Comparison of ENCODE assay signal across 15 cellular contexts in the genomic region with DNA sequence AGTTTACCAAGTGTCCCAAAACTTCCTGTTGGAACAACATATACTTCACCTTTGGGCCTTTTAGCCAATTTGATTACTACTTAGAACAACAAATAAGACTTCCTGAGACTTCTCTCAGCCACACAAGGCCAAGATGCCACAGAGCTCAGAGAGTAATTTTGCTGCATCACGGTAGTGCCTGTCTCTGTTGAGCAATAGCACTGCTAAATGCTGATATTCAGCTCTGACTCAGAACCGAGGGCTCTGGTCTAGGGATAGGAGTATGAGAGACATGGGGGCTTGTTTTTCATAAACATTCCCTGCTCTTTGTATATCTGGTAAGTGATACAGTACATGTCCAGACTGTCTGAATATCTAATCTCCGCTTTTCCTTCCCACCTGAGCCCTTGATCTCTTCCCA.
A peak's percentile ranks its signal among the peaks of the same experiment; 100 is the strongest.
DNase-seq lines count a peak whose midpoint lies in the region; ATAC-seq and TF ChIP-seq lines count a peak whose summit lies in the region.
"Had no signal": no experiment of that assay in that cellular context is flagged by ENCODE, and none has a peak within 500 bp of the region (broad histone marks: within the 10 kb centered on the region; RNA-seq: fewer than 3 reads in every experiment).

No MANE protein-coding gene starts in this region.

- CTCF ChIA-PET in IMR-90 (lab: Yijun Ruan, JAX), result interaction anchor here (0.5 to 0.9 kb wide), 4 partner anchors 12 to 48 kb away, joined by 3 read pairs; no protein-coding TSS in a partner anchor
- CTCF ChIA-PET in T-cell (lab: Charles Lee), result no interaction called here

- no peak overlapping the region; the same call in 1 of the 2 replicates for H3K56ac ChIP-seq in IMR-90 (ENCODE audit: extremely low read depth, insufficient read depth, low read length)

- H3K4ac ChIP-seq in IMR-90 (ENCODE audit: low read depth, low read length) (peak overlapping the region; percentile 47), mesenchymal stem cell (ENCODE audit: low read depth in 1 of 2, low read length in 2 of 2) (no peak overlapping the region)

- no peak overlapping the region for H3K4me3 ChIP-seq in IMR-90 (ENCODE audit: insufficient read depth, low read depth, low read length)
- H3K4me3 ChIP-seq in mesenchymal stem cell (ENCODE audit: insufficient read depth in 1 of 2, low read depth in 1 of 2, low read length in 2 of 2), result no peak overlapping the region

- no peaks in the 10 kb centered on the region for H3K27me3 ChIP-seq in IMR-90 (ENCODE audit: control insufficient read depth, insufficient read depth, low read length)
- H3K27me3 ChIP-seq in mesenchymal stem cell (ENCODE audit: control insufficient read depth in 1 of 2, insufficient read depth in 1 of 2, low read length in 2 of 2), result no peaks in the 10 kb centered on the region

- no peak for TF ChIP-seq CTCF in IMR-90 (conservative IDR thresholded peaks at IDR 0.05; ENCODE audit: low read depth, low read length)
- TF ChIP-seq CTCF in glutamatergic neuron (IDR thresholded peaks at IDR 0.05; ENCODE audit: partially characterized antibody, unreplicated experiment), result no peak

- no peaks in the 10 kb centered on the region for H4K20me1 ChIP-seq in IMR-90 (ENCODE audit: insufficient read depth, low read length)

- H4K91ac ChIP-seq in IMR-90 (ENCODE audit: insufficient read depth, low read depth, low read length) (peak overlapping the region; percentile 61), mesenchymal stem cell (ENCODE audit: low read length) (no peak overlapping the region)

- peak overlapping the region; percentile 54 to 74 for H4K8ac ChIP-seq in IMR-90 (ENCODE audit: low read depth in 2 of 2, low read length in 2 of 2)
- H4K8ac ChIP-seq in mesenchymal stem cell (ENCODE audit: low read length), result no peak overlapping the region

- in situ Hi-C loops in IMR-90 (cut with MboI; ENCODE audit: low sequenced_read_pairs), result no loop called here

- no TSS peak for BruUV-seq in IMR-90 (replicated peaks; lab: Mats Ljungman, UMichigan)

- H2AK9ac ChIP-seq in IMR-90 (replicated peaks; ENCODE audit: low read depth, low read length, poor library complexity), result no peak overlapping the region

- no peak overlapping the region for H2BK12ac ChIP-seq in mesenchymal stem cell (ENCODE audit: low read length in 2 of 2)

- H2BK20ac ChIP-seq in IMR-90 (ENCODE audit: low read depth, low read length), result peak overlapping the region; percentile 82

- H3K36me3 Mint-ChIP-seq in T-cell, result no peaks in the 10 kb centered on the region
- no peaks in the 10 kb centered on the region for H3K36me3 Mint-ChIP-seq in activated T-cell treated with anti-CD3 and anti-CD28 coated beads, Interleukin-2, amount 50 U/mL, for 4 hours (ENCODE audit: insufficient read depth)
- no peaks in the 10 kb centered on the region for H3K36me3 Mint-ChIP-seq in glutamatergic neuron (ENCODE audit: unreplicated experiment)
- H3K36me3 Mint-ChIP-seq: activated naive CD4-positive, alpha-beta T cell treated with anti-CD3 and anti-CD28 coated beads, Interleukin-2, amount 50 U/mL, for 72 hours; CD8-positive, alpha-beta T cell had no signal

- H3K36me3 ChIP-seq in IMR-90 (ENCODE audit: control insufficient read depth, insufficient read depth, low read length), result no peaks in the 10 kb centered on the region
- H3K36me3 ChIP-seq in mesenchymal stem cell (ENCODE audit: control insufficient read depth in 1 of 2, insufficient read depth in 2 of 2, low read depth in 1 of 2, low read length in 2 of 2), result no peaks in the 10 kb centered on the region

- H2BK5ac ChIP-seq in IMR-90 (ENCODE audit: low read depth, low read length, poor library complexity, severe bottlenecking) (peak overlapping the region; percentile 94), mesenchymal stem cell (ENCODE audit: low read depth, low read length, poor library complexity, severe bottlenecking) (no peak overlapping the region)

- WGBS in IMR-90 (ENCODE audit: extremely low coverage in 2 of 2, insufficient read length in 1 of 2), 2 experiments, result no CpG with 5 or more reads among the region's 3 CpGs
- 35% methylated on average over 2 of the region's 3 CpGs for WGBS in mesenchymal stem cell

- H3K9me1 ChIP-seq in IMR-90 (ENCODE audit: insufficient read depth, low read length), result no peaks in the 10 kb centered on the region; the same call in 1 of the 2 replicates

- intact Hi-C loops in IMR-90 (cut with micrococcal nuclease), result loop anchor here (5.0 kb wide), 1 partner anchor 260 kb away; a partner anchor contains a TSS

- H3K27me3 Mint-ChIP-seq in T-cell (peaks cover 4 to 7% of the 10 kb centered on the region in 2 donors), glutamatergic neuron (ENCODE audit: unreplicated experiment) (no peaks in the 10 kb centered on the region)
- peaks cover 4% of the 10 kb centered on the region for H3K27me3 Mint-ChIP-seq in activated T-cell treated with anti-CD3 and anti-CD28 coated beads, Interleukin-2, amount 50 U/mL, for 4 hours (ENCODE audit: low read depth)

- H3K4me2 ChIP-seq in IMR-90 (ENCODE audit: low read depth, low read length), result peak overlapping the region; percentile 49; the same call in 1 of the 2 replicates
- no peak overlapping the region for H3K4me2 ChIP-seq in mesenchymal stem cell (ENCODE audit: low read length, poor library complexity, severe bottlenecking)

- H3K9me3 Mint-ChIP-seq in T-cell (no peaks in the 10 kb centered on the region), glutamatergic neuron (ENCODE audit: unreplicated experiment) (no peaks in the 10 kb centered on the region)
- no peaks in the 10 kb centered on the region for H3K9me3 Mint-ChIP-seq in activated T-cell treated with anti-CD3 and anti-CD28 coated beads, Interleukin-2, amount 50 U/mL, for 4 hours
- H3K9me3 Mint-ChIP-seq: activated naive CD4-positive, alpha-beta T cell treated with anti-CD3 and anti-CD28 coated beads, Interleukin-2, amount 50 U/mL, for 72 hours; CD8-positive, alpha-beta T cell had no signal

- peak; percentile 15; the same call in 1 of the 2 replicates for TF ChIP-seq RAD21 in IMR-90 (IDR thresholded peaks at IDR 0.05; ENCODE audit: low read length)

- H2AK5ac ChIP-seq in IMR-90 (ENCODE audit: low read depth, low read length) (no peak overlapping the region), mesenchymal stem cell (ENCODE audit: low read length, severe bottlenecking) (no peak overlapping the region)

- H3K79me1 ChIP-seq in IMR-90 (ENCODE audit: low read depth in 1 of 2, low read length in 2 of 2) (no peaks in the 10 kb centered on the region), mesenchymal stem cell (replicated peaks; ENCODE audit: low read length, poor library complexity, severe bottlenecking) (no peaks in the 10 kb centered on the region)

- H3K27ac Mint-ChIP-seq in T-cell (no peak overlapping the region), glutamatergic neuron (ENCODE audit: unreplicated experiment) (no peak overlapping the region)
- H3K27ac Mint-ChIP-seq: activated CD8-positive, alpha-beta T cell treated with anti-CD3 and anti-CD28 coated beads, Interleukin-2, amount 10 ng/mL, durations not matched to agents 7 days and 5 days; activated naive CD4-positive, alpha-beta T cell treated with anti-CD3 and anti-CD28 coated beads, Interleukin-2, amount 50 U/mL, for 72 hours; CD8-positive, alpha-beta T cell had no signal

- peak; percentile 95 for ATAC-seq in IMR-90 (ENCODE audit: low read depth)
- ATAC-seq in T-cell (replicated peaks in 1 of 4), result no peak
- no peak for ATAC-seq in activated T-cell treated with anti-CD3 and anti-CD28 coated beads, Interleukin-2, amount 50 U/mL, for 4 hours
- ATAC-seq: activated CD8-positive, alpha-beta T cell treated with anti-CD3 and anti-CD28 coated beads, Interleukin-2, amount 10 ng/mL, durations not matched to agents 7 days and 5 days; activated naive CD4-positive, alpha-beta T cell treated with anti-CD3 and anti-CD28 coated beads, Interleukin-2, amount 50 U/mL, for 72 hours; CD8-positive, alpha-beta T cell had no signal

- H3K9ac ChIP-seq in IMR-90 (ENCODE audit: low read depth, low read length) (no peak overlapping the region; the same call in 1 of the 2 replicates), mesenchymal stem cell (ENCODE audit: low read length) (peak overlapping the region; percentile 74)

- dilution Hi-C loops in IMR-90 (cut with HindIII; ENCODE audit: low sequenced_read_pairs, unreplicated experiment), result no loop called here

- H3K23ac ChIP-seq in IMR-90 (ENCODE audit: low read depth, low read length) (peak overlapping the region; percentile 68; the same call in 1 of the 2 replicates), mesenchymal stem cell (ENCODE audit: low read length in 2 of 2) (no peak overlapping the region)

- peaks cover 9% of the 10 kb centered on the region for H3K4me1 ChIP-seq in IMR-90 (ENCODE audit: control insufficient read depth, insufficient read depth, low read length)
- H3K4me1 ChIP-seq in mesenchymal stem cell (ENCODE audit: control insufficient read depth, insufficient read depth, low read depth, low read length), result no peaks in the 10 kb centered on the region

- peak overlapping the region; percentile 65; the same call in 1 of the 2 replicates for H4K5ac ChIP-seq in IMR-90 (ENCODE audit: low read depth, low read length)

- H3K14ac ChIP-seq in IMR-90 (replicated peaks; ENCODE audit: low read depth, low read length) (peak overlapping the region; percentile 46; the same call in 1 of the 2 replicates), mesenchymal stem cell (ENCODE audit: low read length in 2 of 2) (no peak overlapping the region)

- POLR2A ChIA-PET in IMR-90 (lab: Charles Lee; ENCODE audit: unreplicated experiment), result interaction anchor here (1.0 kb wide), 2 partner anchors 10 to 12 kb away, joined by 3 read pairs; no protein-coding TSS in a partner anchor
- POLR2A ChIA-PET in T-cell (lab: Charles Lee), result no interaction called here

- H3K4me3 Mint-ChIP-seq in T-cell (no peak overlapping the region), glutamatergic neuron (ENCODE audit: unreplicated experiment) (no peak overlapping the region)
- no peak overlapping the region for H3K4me3 Mint-ChIP-seq in activated T-cell treated with anti-CD3 and anti-CD28 coated beads, Interleukin-2, amount 50 U/mL, for 4 hours
- H3K4me3 Mint-ChIP-seq: activated CD8-positive, alpha-beta T cell treated with anti-CD3 and anti-CD28 coated beads, Interleukin-2, amount 10 ng/mL, durations not matched to agents 7 days and 5 days; CD8-positive, alpha-beta T cell; neural crest cell had no signal

- H3K4me1 Mint-ChIP-seq in T-cell (no peaks in the 10 kb centered on the region), glutamatergic neuron (ENCODE audit: low read depth, unreplicated experiment) (no peaks in the 10 kb centered on the region)
- no peaks in the 10 kb centered on the region for H3K4me1 Mint-ChIP-seq in activated T-cell treated with anti-CD3 and anti-CD28 coated beads, Interleukin-2, amount 50 U/mL, for 4 hours (ENCODE audit: low read depth)

- H3K27ac ChIP-seq in IMR-90 (ENCODE audit: insufficient read depth, low read length) (peak overlapping the region; percentile 73; the same call in 1 of the 2 replicates), mesenchymal stem cell (ENCODE audit: low read length, poor library complexity, severe bottlenecking) (no peak overlapping the region)

- peak overlapping the region; percentile 58 for H2BK15ac ChIP-seq in IMR-90 (ENCODE audit: low read depth, low read length)
- H2BK15ac ChIP-seq in mesenchymal stem cell (ENCODE audit: low read depth, poor library complexity, severe bottlenecking), result no peak overlapping the region

- H3K18ac ChIP-seq in IMR-90 (ENCODE audit: low read depth, low read length) (peak overlapping the region; percentile 70; the same call in 1 of the 2 replicates), mesenchymal stem cell (ENCODE audit: low read depth in 1 of 2, low read length in 2 of 2) (no peak overlapping the region)

- DNase-seq in AG08396 (ENCODE audit: low spot score), result peak; percentile 62
- DNase-seq in IMR-90, result peak; percentile 94
- DNase-seq in astrocyte of the hippocampus (ENCODE audit: low read depth, low spot score), result peak; percentile 58
- DNase-seq in mesenchymal stem cell, result peak; percentile 91
- DNase-seq in T-cell, result no peak
- no peak for DNase-seq in activated T-cell treated with anti-CD3 and anti-CD28 coated beads, Interleukin-2, amount 50 U/mL, for 4 hours
- no peak for DNase-seq in NCI-H1092 treated with DMSO at 0.1 percent for 48 hours (lab: John Stamatoyannopoulos, UW)
- no peak for DNase-seq in glutamatergic neuron
- DNase-seq: activated CD8-positive, alpha-beta T cell treated with anti-CD3 and anti-CD28 coated beads, Interleukin-2, amount 10 ng/mL, durations not matched to agents 7 days and 5 days; CD8-positive, alpha-beta T cell; MM.1S; NCI-H748 treated with DMSO at 0.1 percent for 48 hours; stimulated activated naive CD4-positive, alpha-beta T cell treated with Interleukin-2 at 50 U/mL for 16 hours had no signal

- H2BK120ac ChIP-seq in IMR-90 (ENCODE audit: low read depth, low read length) (peak overlapping the region; percentile 74), mesenchymal stem cell (ENCODE audit: low read depth, low read length) (no peak overlapping the region)

- H3K9me3 ChIP-seq in IMR-90 (ENCODE audit: control insufficient read depth, insufficient read depth, low read length) (no peaks in the 10 kb centered on the region), mesenchymal stem cell (ENCODE audit: control insufficient read depth, low read length) (no peaks in the 10 kb centered on the region)

- H2AFZ ChIP-seq in IMR-90 (replicated peaks; ENCODE audit: low read length, poor library complexity) (peak overlapping the region; percentile 35), mesenchymal stem cell (ENCODE audit: low read depth, low read length) (no peak overlapping the region)

- no peak for TF ChIP-seq POLR2A in IMR-90 (IDR thresholded peaks at IDR 0.05; ENCODE audit: low read depth, low read length)

Comparison
In these comparisons a context has a peak if more than half of its experiments do, and no peak if none do; other contexts are left out.
1. DNase-seq: peak in AG08396 (single experiment), IMR-90 (single experiment), astrocyte of the hippocampus (single experiment) and mesenchymal stem cell (single experiment); none in T-cell (0 of 34), activated T-cell treated with anti-CD3 and anti-CD28 coated beads, Interleukin-2, amount 50 U/mL, for 4 hours (single experiment), NCI-H1092 treated with DMSO at 0.1 percent for 48 hours (single experiment) and glutamatergic neuron (single experiment).